ENCODE assay signal across 1 cellular context in the genomic region with DNA sequence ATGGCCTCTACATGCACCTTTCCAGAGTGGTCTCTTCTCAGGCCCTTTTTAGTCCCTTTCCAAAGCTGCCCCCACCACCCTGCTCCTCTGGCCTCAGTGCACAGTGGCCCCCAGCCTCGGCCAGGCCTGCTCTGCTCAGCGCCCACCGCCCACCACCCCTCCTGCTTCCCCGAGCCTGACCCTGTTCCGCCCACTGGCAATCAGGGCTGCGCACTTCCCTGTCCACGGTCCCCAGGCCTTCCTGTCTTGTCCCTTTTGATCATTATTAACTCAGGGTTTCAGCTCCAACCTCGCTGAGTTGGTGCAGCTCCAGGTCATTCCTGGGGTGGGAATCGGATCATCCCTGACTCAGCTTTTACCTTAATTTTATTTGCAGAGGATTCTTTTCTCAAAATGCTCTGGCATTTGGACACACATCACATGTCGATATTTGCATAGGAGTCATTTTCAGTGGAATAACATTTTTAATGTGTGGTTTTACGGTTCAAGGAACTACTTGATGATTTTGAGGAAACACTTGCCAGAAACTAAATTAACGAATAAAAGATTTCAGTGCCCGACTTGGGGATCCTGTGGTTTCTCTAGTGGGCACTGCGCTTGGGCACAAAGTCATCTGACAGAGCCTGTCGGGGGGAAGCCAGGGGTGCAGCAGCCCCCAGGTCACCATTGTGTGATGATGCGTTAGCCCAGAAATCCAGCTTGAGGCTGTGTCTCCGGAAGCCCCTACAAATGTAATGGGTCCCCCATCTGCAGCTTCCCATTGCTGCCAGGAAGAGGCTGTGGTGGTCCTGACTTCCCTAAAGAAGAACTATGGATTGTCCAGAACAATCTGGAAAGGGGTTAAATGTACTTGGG.
TF ChIP-seq lines count a peak whose summit lies in the region.

No MANE protein-coding gene starts in this region.

TF ChIP-seq in GM23338, 12 proteins besides CTCF, POLR2A, EP300 and RAD21:
- TF ChIP-seq REST (IDR thresholded peaks at IDR 0.05; ENCODE audit: unreplicated experiment) = no peak
- no peak for TF ChIP-seq ZNF114 (CRISPR knock-in tag; IDR thresholded peaks at IDR 0.05)
- TF ChIP-seq, protein P1, sequence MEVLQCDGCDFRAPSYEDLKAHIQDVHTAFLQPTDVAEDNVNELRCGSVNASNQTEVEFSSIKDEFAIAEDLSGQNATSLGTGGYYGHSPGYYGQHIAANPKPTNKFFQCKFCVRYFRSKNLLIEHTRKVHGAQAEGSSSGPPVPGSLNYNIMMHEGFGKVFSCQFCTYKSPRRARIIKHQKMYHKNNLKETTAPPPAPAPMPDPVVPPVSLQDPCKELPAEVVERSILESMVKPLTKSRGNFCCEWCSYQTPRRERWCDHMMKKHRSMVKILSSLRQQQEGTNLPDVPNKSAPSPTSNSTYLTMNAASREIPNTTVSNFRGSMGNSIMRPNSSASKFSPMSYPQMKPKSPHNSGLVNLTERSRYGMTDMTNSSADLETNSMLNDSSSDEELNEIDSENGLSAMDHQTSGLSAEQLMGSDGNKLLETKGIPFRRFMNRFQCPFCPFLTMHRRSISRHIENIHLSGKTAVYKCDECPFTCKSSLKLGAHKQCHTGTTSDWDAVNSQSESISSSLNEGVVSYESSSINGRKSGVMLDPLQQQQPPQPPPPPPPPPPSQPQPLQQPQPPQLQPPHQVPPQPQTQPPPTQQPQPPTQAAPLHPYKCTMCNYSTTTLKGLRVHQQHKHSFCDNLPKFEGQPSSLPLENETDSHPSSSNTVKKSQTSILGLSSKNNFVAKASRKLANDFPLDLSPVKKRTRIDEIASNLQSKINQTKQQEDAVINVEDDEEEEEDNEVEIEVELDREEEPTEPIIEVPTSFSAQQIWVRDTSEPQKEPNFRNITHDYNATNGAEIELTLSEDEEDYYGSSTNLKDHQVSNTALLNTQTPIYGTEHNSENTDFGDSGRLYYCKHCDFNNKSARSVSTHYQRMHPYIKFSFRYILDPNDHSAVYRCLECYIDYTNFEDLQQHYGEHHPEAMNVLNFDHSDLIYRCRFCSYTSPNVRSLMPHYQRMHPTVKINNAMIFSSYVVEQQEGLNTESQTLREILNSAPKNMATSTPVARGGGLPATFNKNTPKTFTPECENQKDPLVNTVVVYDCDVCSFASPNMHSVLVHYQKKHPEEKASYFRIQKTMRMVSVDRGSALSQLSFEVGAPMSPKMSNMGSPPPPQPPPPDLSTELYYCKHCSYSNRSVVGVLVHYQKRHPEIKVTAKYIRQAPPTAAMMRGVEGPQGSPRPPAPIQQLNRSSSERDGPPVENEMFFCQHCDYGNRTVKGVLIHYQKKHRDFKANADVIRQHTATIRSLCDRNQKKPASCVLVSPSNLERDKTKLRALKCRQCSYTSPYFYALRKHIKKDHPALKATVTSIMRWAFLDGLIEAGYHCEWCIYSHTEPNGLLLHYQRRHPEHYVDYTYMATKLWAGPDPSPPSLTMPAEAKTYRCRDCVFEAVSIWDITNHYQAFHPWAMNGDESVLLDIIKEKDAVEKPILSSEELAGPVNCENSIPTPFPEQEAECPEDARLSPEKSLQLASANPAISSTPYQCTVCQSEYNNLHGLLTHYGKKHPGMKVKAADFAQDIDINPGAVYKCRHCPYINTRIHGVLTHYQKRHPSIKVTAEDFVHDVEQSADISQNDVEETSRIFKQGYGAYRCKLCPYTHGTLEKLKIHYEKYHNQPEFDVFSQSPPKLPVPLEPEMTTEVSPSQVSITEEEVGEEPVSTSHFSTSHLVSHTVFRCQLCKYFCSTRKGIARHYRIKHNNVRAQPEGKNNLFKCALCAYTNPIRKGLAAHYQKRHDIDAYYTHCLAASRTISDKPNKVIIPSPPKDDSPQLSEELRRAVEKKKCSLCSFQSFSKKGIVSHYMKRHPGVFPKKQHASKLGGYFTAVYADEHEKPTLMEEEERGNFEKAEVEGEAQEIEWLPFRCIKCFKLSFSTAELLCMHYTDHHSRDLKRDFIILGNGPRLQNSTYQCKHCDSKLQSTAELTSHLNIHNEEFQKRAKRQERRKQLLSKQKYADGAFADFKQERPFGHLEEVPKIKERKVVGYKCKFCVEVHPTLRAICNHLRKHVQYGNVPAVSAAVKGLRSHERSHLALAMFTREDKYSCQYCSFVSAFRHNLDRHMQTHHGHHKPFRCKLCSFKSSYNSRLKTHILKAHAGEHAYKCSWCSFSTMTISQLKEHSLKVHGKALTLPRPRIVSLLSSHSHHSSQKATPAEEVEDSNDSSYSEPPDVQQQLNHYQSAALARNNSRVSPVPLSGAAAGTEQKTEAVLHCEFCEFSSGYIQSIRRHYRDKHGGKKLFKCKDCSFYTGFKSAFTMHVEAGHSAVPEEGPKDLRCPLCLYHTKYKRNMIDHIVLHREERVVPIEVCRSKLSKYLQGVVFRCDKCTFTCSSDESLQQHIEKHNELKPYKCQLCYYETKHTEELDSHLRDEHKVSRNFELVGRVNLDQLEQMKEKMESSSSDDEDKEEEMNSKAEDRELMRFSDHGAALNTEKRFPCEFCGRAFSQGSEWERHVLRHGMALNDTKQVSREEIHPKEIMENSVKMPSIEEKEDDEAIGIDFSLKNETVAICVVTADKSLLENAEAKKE (CRISPR knock-in tag; IDR thresholded peaks at IDR 0.05) = no peak
- no peak for TF ChIP-seq ZNF331 (CRISPR knock-in tag; IDR thresholded peaks at IDR 0.05; ENCODE audit: low read depth)
